ENCODE assay signal across 1 cellular context in the genomic region with DNA sequence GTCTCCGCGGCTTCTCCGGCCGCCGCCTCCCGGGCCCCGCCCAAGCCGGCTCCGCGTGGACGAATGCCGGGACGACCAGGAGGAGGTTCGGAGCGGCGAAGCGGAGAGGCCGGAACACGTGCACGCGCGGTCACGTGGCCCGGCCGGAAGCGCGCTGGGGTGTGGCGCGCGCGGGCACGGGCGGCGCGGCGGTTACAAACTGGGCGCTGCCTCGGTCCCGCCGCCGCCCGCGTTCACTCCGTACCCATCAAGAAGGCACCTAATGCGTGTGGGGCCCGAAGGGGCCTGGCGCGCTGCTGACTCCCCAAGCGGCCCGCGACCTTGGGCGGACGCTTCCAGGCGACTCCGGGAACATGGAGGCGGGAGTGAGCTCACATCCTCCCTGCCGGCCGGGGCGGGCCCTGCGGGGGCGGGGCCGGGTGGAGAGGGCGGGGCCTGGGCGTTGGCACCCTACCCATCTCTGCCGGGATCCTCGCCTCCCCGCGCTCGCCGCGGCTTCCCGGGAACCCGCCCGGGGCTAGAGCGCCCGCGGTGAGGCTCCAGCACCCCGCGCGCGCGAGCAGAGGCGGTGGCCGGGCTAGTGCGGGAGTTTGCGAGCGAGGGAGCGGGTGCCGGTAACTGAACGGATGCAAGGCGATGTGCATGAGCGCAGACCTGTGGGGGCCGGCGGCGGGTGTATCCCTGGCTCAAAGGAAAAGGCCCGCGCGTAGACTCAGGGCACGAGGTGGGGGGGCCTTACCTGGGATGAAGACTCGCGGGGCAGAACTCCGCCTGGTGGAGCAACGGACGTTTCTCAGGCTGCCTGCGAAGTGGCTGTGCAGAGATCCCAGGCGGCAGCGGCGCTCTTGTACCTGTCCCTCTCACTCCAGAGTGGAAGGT.
A peak's percentile ranks its signal among the peaks of the same experiment; 100 is the strongest.
TF ChIP-seq lines count a peak whose summit lies in the region.

A gene (minus strand): TSS at position 367 of the 879 bp plus-strand sequence. CDS start 424 bp downstream, outside the sequence.

TF ChIP-seq in IMR-90, 13 proteins besides CTCF, POLR2A, EP300 and RAD21:
- TF ChIP-seq SMC3 (IDR thresholded peaks at IDR 0.05; ENCODE audit: low read depth, low read length), result peak; percentile 21; the same call in 1 of the 2 replicates
- TF ChIP-seq, protein P1, sequence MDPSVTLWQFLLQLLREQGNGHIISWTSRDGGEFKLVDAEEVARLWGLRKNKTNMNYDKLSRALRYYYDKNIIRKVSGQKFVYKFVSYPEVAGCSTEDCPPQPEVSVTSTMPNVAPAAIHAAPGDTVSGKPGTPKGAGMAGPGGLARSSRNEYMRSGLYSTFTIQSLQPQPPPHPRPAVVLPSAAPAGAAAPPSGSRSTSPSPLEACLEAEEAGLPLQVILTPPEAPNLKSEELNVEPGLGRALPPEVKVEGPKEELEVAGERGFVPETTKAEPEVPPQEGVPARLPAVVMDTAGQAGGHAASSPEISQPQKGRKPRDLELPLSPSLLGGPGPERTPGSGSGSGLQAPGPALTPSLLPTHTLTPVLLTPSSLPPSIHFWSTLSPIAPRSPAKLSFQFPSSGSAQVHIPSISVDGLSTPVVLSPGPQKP (IDR thresholded peaks at IDR 0.05; ENCODE audit: borderline replicate concordance, low read depth, low read length), result no peak
- peak; percentile 86 for TF ChIP-seq BHLHE40 (IDR thresholded peaks at IDR 0.05; ENCODE audit: low read depth, low read length)
- TF ChIP-seq, protein P2, sequence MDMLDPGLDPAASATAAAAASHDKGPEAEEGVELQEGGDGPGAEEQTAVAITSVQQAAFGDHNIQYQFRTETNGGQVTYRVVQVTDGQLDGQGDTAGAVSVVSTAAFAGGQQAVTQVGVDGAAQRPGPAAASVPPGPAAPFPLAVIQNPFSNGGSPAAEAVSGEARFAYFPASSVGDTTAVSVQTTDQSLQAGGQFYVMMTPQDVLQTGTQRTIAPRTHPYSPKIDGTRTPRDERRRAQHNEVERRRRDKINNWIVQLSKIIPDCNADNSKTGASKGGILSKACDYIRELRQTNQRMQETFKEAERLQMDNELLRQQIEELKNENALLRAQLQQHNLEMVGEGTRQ (IDR thresholded peaks at IDR 0.05; ENCODE audit: low read depth, low read length), result peak; percentile 97
- peak; percentile 77; the same call in 1 of the 2 replicates for TF ChIP-seq MXI1 (IDR thresholded peaks at IDR 0.05; ENCODE audit: borderline replicate concordance, low read depth, low read length)
